Comparison of ENCODE assay signal across 11 cellular contexts in the genomic region with DNA sequence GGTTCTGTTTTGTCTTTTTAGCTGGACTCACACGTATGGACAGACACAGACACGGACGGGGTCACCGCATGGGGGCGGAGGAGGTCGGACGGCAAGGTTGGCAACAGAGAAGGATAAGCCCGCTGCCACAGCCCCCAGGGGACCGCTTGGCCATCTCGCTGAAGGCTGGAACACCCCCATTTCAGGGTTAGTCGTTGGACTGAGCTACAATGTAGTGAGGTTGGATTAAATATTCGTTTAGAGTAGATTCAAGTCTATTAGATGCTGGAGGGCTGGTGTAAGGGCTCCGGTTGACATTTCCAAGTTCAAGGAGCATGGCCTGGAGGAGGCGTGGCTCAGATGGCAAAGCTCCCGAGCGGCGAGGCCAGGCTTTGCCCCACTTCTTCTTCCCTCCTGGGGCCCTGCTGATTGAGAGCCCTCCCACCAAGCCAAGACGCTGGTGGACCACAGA. TPM values are rescaled to one million over a fixed set of nuclear protein-coding genes. Genes with fewer than 3 reads are reported as not detected.
DNase-seq lines count a peak whose midpoint lies in the region; ATAC-seq and TF ChIP-seq lines count a peak whose summit lies in the region.
"Had no signal": no experiment of that assay in that cellular context is flagged by ENCODE, and none has a peak within 500 bp of the region (broad histone marks: within the 10 kb centered on the region; RNA-seq: fewer than 3 reads in every experiment).

No MANE protein-coding gene starts in this region.

- peaks cover 47% of the 10 kb centered on the region for H3K4me1 Mint-ChIP-seq in osteocyte (ENCODE audit: unreplicated experiment)

- ATAC-seq in gastroesophageal sphincter, result no peak

- peak in 1 of 4 experiments; percentile 28 for TF ChIP-seq CTCF in gastroesophageal sphincter (IDR thresholded peaks at IDR 0.05)
- TF ChIP-seq CTCF in osteocyte (IDR thresholded peaks at IDR 0.05), result no peak

- DNase-seq in activated effector memory CD4-positive, alpha-beta T cell treated with anti-CD3 and anti-CD28 coated beads, Interleukin-2, amount 50 U/mL, for 16 hours, result peak; percentile 47
- no peak for DNase-seq in activated effector memory CD4-positive, alpha-beta T cell treated with Interleukin-2 at 50 U/mL for 16 hours
- DNase-seq in osteocyte (ENCODE audit: extremely low spot score, unreplicated experiment) (peak; percentile 75), ureter (ENCODE audit: low spot score) (peak; percentile 51), activated gamma-delta T cell (lab: John Stamatoyannopoulos, UW) (no peak), occipital lobe (lab: John Stamatoyannopoulos, UW) (no peak), NCI-H510A (lab: John Stamatoyannopoulos, UW) (no peak)
- DNase-seq: NCI-H345 had no signal

- peaks cover 13 to 69% (median 37%) of the 10 kb centered on the region in 3 donors for H3K4me1 ChIP-seq in gastroesophageal sphincter
- H3K4me1 ChIP-seq: foreskin keratinocyte had no signal

- no peaks in the 10 kb centered on the region for H3K27me3 ChIP-seq in gastroesophageal sphincter

- H3K36me3 Mint-ChIP-seq in osteocyte (ENCODE audit: unreplicated experiment), result peaks cover 6% of the 10 kb centered on the region

- H3K27ac ChIP-seq in gastroesophageal sphincter, result peak overlapping the region; percentile 85 to 91 (median 88)
- H3K27ac ChIP-seq: foreskin keratinocyte, RWPE1 had no signal

- no peaks in the 10 kb centered on the region for H3K27me3 Mint-ChIP-seq in osteocyte (ENCODE audit: unreplicated experiment)

- H3K27ac Mint-ChIP-seq in osteocyte (ENCODE audit: unreplicated experiment), result peak overlapping the region; percentile 90

- H3K4me3 Mint-ChIP-seq in osteocyte (ENCODE audit: unreplicated experiment), result no peak overlapping the region

- H3K9me3 Mint-ChIP-seq in osteocyte (ENCODE audit: unreplicated experiment), result no peaks in the 10 kb centered on the region

- H3K4me3 ChIP-seq in gastroesophageal sphincter, result peak overlapping the region in 1 of 2 donors; percentile 3

- no peak for TF ChIP-seq EP300 in gastroesophageal sphincter (IDR thresholded peaks at IDR 0.05)

- no peaks in the 10 kb centered on the region for H3K9me3 ChIP-seq in gastroesophageal sphincter

- H3K36me3 ChIP-seq in gastroesophageal sphincter, result peaks cover 0 to 39% of the 10 kb centered on the region in 2 donors

- TF ChIP-seq POLR2A in gastroesophageal sphincter (IDR thresholded peaks at IDR 0.05), result no peak

- 20 to 31% methylated on average over 3 to 7 of the region's 18 CpGs for WGBS in gastroesophageal sphincter (ENCODE audit: low coverage in 1 of 2), 2 donors

RNA-seq across cellular contexts. Expression of gene PPIF, which starts 35.2 kb away (rescaled TPM):
- 10 to 100 TPM; 16.5 to 38.0 (median 22.8) TPM for total RNA-seq in gastroesophageal sphincter
- total RNA-seq in osteocyte, result 17.0 and 20.7 TPM in 2 replicates
- total RNA-seq in ureter, result 108 TPM
- 5.8 TPM for total RNA-seq in occipital lobe

Comparison
In these comparisons a context has a peak if more than half of its experiments do, and no peak if none do; other contexts are left out.
1. DNase-seq: peak in activated effector memory CD4-positive, alpha-beta T cell treated with anti-CD3 and anti-CD28 coated beads, Interleukin-2, amount 50 U/mL, for 16 hours (single experiment), osteocyte (single experiment) and ureter (single experiment); none in activated effector memory CD4-positive, alpha-beta T cell treated with Interleukin-2 at 50 U/mL for 16 hours (single experiment), activated gamma-delta T cell (single experiment), occipital lobe (single experiment) and NCI-H510A (single experiment).